8 cellular contexts compared by ENCODE assay signal in genomic region chr15:67101981-67102929, GRCh38. TPM values are rescaled to one million over a fixed set of nuclear protein-coding genes. Genes with fewer than 3 reads are reported as not detected.
DNase-seq lines count a peak whose midpoint lies in the region; ATAC-seq, FAIRE-seq and TF ChIP-seq lines count a peak whose summit lies in the region.

No MANE protein-coding gene starts in this region.

- H3K36me3 ChIP-seq in CD8-positive, alpha-beta memory T cell (ENCODE audit: insufficient read depth, low read length): no peaks in the 10 kb centered on the region
- peaks cover 5% of the 10 kb centered on the region; the same call in 1 of the 2 replicates for H3K36me3 ChIP-seq in Panc1 (ENCODE audit: control insufficient read depth, insufficient read depth, low read length)
- H3K36me3 ChIP-seq in effector memory CD4-positive, alpha-beta T cell (ENCODE audit: control insufficient read depth, insufficient read depth, low read length): no peaks in the 10 kb centered on the region
- H3K36me3 ChIP-seq in suprapubic skin: no peaks in the 10 kb centered on the region

- no peaks in the 10 kb centered on the region for H3K9me3 ChIP-seq in CD8-positive, alpha-beta memory T cell (ENCODE audit: low read length)
- no peaks in the 10 kb centered on the region for H3K9me3 ChIP-seq in Panc1 (ENCODE audit: control insufficient read depth, insufficient read depth, low read depth, low read length)
- H3K9me3 ChIP-seq in effector memory CD4-positive, alpha-beta T cell (ENCODE audit: control insufficient read depth, low read length): no peaks in the 10 kb centered on the region
- H3K9me3 ChIP-seq in suprapubic skin: no peaks in the 10 kb centered on the region

- CTCF ChIA-PET in CD8-positive, alpha-beta memory T cell (lab: Charles Lee): interaction anchor here (0.8 to 5.3 kb wide), 15 partner anchors 11 to 156 kb away, joined by 3 to 33 read pairs (median 4); partner anchors contain the start of gene SMAD3
- CTCF ChIA-PET in Panc1 (lab: Charles Lee): interaction anchor here (0.6 to 0.8 kb wide), 2 partner anchors 18 to 58 kb away, joined by 4 to 6 read pairs; no protein-coding TSS in a partner anchor

- no peaks in the 10 kb centered on the region for H3K27me3 ChIP-seq in CD8-positive, alpha-beta memory T cell (ENCODE audit: insufficient read depth, low read length, poor library complexity, severe bottlenecking)
- H3K27me3 ChIP-seq in Panc1 (ENCODE audit: control insufficient read depth, insufficient read depth, low read length) (no peaks in the 10 kb centered on the region), suprapubic skin (no peaks in the 10 kb centered on the region)
- H3K27me3 ChIP-seq in effector memory CD4-positive, alpha-beta T cell (replicated peaks; ENCODE audit: control insufficient read depth, insufficient read depth, low read length, poor library complexity, severe bottlenecking): no peaks in the 10 kb centered on the region

- H3K4me3 ChIP-seq in CD8-positive, alpha-beta memory T cell (ENCODE audit: low read length): peak overlapping the region; percentile 37
- no peak overlapping the region for H3K4me3 ChIP-seq in Panc1 (ENCODE audit: low read depth in 2 of 2, low read length in 2 of 2)
- peak overlapping the region; percentile 35 for H3K4me3 ChIP-seq in effector memory CD4-positive, alpha-beta T cell (ENCODE audit: insufficient read depth, low read depth, low read length, poor library complexity, severe bottlenecking)
- no peak overlapping the region for H3K4me3 ChIP-seq in suprapubic skin

- no peak overlapping the region for H3K27ac Mint-ChIP-seq in CD8-positive, alpha-beta memory T cell

- ATAC-seq in Panc1 (no peak), GM21723 (IDR thresholded peaks at IDR 0.05; ENCODE audit: unreplicated experiment) (no peak)

- H3K27me3 Mint-ChIP-seq in CD8-positive, alpha-beta memory T cell: no peaks in the 10 kb centered on the region

- 66% methylated on average over 12 of the region's 12 CpGs for WGBS in suprapubic skin

- TF ChIP-seq CTCF in Panc1 (IDR thresholded peaks at IDR 0.05) (no peak), suprapubic skin (IDR thresholded peaks at IDR 0.05) (no peak)

- no peak for TF ChIP-seq EP300 in suprapubic skin (IDR thresholded peaks at IDR 0.05)

- no TSS peak for BruUV-seq in Panc1 (replicated peaks; lab: Mats Ljungman, UMichigan)

- H3K4me1 ChIP-seq in CD8-positive, alpha-beta memory T cell (ENCODE audit: insufficient read depth, low read length): peaks cover 98% of the 10 kb centered on the region
- H3K4me1 ChIP-seq in Panc1 (ENCODE audit: control insufficient read depth, insufficient read depth, low read length) (peaks cover 100% of the 10 kb centered on the region), suprapubic skin (peaks cover 88% of the 10 kb centered on the region)
- H3K4me1 ChIP-seq in effector memory CD4-positive, alpha-beta T cell (ENCODE audit: control insufficient read depth, insufficient read depth, low read length, poor library complexity, severe bottlenecking): peaks cover 94% of the 10 kb centered on the region

- H3K4me3 Mint-ChIP-seq in CD8-positive, alpha-beta memory T cell: no peak overlapping the region

- H3K36me3 Mint-ChIP-seq in CD8-positive, alpha-beta memory T cell: peaks cover 0 to 39% (median 12%) of the 10 kb centered on the region in 3 donors

- peak overlapping the region; percentile 47 for H3K27ac ChIP-seq in CD8-positive, alpha-beta memory T cell (ENCODE audit: low read depth, low read length)
- H3K27ac ChIP-seq in Panc1 (ENCODE audit: low read length) (peak overlapping the region; percentile 100), suprapubic skin (peak overlapping the region; percentile 11)
- H3K27ac ChIP-seq in effector memory CD4-positive, alpha-beta T cell (ENCODE audit: insufficient read depth, low read length, poor library complexity, severe bottlenecking): peak overlapping the region; percentile 74

- no peak for FAIRE-seq in H54 (lab: Jason Lieb, UNC)

- no peaks in the 10 kb centered on the region for H3K9me3 Mint-ChIP-seq in CD8-positive, alpha-beta memory T cell

- POLR2A ChIA-PET in CD8-positive, alpha-beta memory T cell (lab: Charles Lee): interaction anchor here (0.6 to 2.9 kb wide), 16 partner anchors 11 to 419 kb away, joined by 3 to 25 read pairs (median 4); partner anchors contain the start of genes C15orf61 and SMAD3
- POLR2A ChIA-PET in Panc1 (lab: Charles Lee): interaction anchor here (0.5 to 1.4 kb wide), 4 partner anchors 15 to 275 kb away, joined by 3 to 8 read pairs (median 4); no protein-coding TSS in a partner anchor

- TF ChIP-seq POLR2A in suprapubic skin (IDR thresholded peaks at IDR 0.05) (no peak), H54 (IDR thresholded peaks at IDR 0.05; ENCODE audit: low read depth, low read length) (no peak)

- H3K4me1 Mint-ChIP-seq in CD8-positive, alpha-beta memory T cell: peaks cover 25 to 65% (median 25%) of the 10 kb centered on the region in 3 donors

- in situ Hi-C loops in Panc1 (cut with HindIII; ENCODE audit: low pct_unique_long_range_greater_than_20kb, low sequenced_read_pairs): no loop called here

- intact Hi-C loops in Panc1 (cut with micrococcal nuclease; ENCODE audit: unreplicated experiment): no loop called here

- DNase-seq in CD8-positive, alpha-beta memory T cell: peak in 3 of 5 donors; percentile 20 to 83 (median 72)
- DNase-seq in H4 (ENCODE audit: low spot score) (peak; percentile 73), Panc1 (ENCODE audit: low read depth, low spot score) (no peak), suprapubic skin (ENCODE audit: low spot score in 2 of 2) (no peak), H54 (ENCODE audit: insufficient read length, low spot score) (no peak), LoVo (ENCODE audit: low spot score) (no peak)
- peak in 1 of 3 donors; percentile 29 for DNase-seq in effector memory CD4-positive, alpha-beta T cell

RNA-seq across cellular contexts. Expression of gene SMAD3, which starts 36.9 kb away (rescaled TPM):
- 10 to 100 TPM; 30.2 to 34.2 TPM for total RNA-seq in CD8-positive, alpha-beta memory T cell
- polyA plus RNA-seq in CD8-positive, alpha-beta memory T cell: 31.7 TPM
- total RNA-seq in H4 (2014; rRNA removed; shearing (Covaris generic)): 31.6 and 38.5 TPM in 2 replicates
- total RNA-seq in Panc1 (2021; ENCODE audit: unreplicated experiment) (394 TPM), suprapubic skin (10 to 100 TPM; 41.9 to 94.9 (median 56.1) TPM)
- 255 TPM for polyA plus RNA-seq in Panc1 (2012; ENCODE audit: insufficient read length)

Comparison
In these comparisons a context has a peak if more than half of its experiments do, and no peak if none do; other contexts are left out.
1. DNase-seq: peak in CD8-positive, alpha-beta memory T cell (3 of 5) and H4 (single experiment); none in Panc1 (single experiment), suprapubic skin (0 of 2), H54 (single experiment) and LoVo (single experiment).
2. H3K27ac ChIP-seq: peak in every context shown above with its lines; median percentile 100 in Panc1; 74 in effector memory CD4-positive, alpha-beta T cell; 47 in CD8-positive, alpha-beta memory T cell; 11 in suprapubic skin.
3. H3K4me3 ChIP-seq: peak in CD8-positive, alpha-beta memory T cell (single experiment) and effector memory CD4-positive, alpha-beta T cell (single experiment); none in Panc1 (0 of 2) and suprapubic skin (single experiment).